ENCODE assay signal across 1 cellular context in genomic region chr6:167113047-167113446, GRCh38.
TF ChIP-seq lines count a peak whose summit lies in the region.

No MANE protein-coding gene starts in this region.

TF ChIP-seq in GM12878, 131 proteins besides CTCF, POLR2A, EP300 and RAD21 (continued from another document and continues in another):
- no peak for TF ChIP-seq ZNF687 (IDR thresholded peaks at IDR 0.05)
- no peak for TF ChIP-seq LARP7 (IDR thresholded peaks at IDR 0.05)
- no peak for TF ChIP-seq MLLT1 (IDR thresholded peaks at IDR 0.05)
- no peak; the same call in 1 of the 2 replicates for TF ChIP-seq TARDBP (IDR thresholded peaks at IDR 0.05; ENCODE audit: borderline replicate concordance)
- 0 out of 2 replicates have a peak, but pooled peaks have one; percentile 61 for TF ChIP-seq TCF3 (IDR thresholded peaks at IDR 0.05; ENCODE audit: borderline replicate concordance, insufficient read depth, low read depth, low read length)
- no peak for TF ChIP-seq ELK1 (IDR thresholded peaks at IDR 0.05; ENCODE audit: low read depth, low read length)
- peak in 1 of 2 experiments; percentile 68; a peak in 2 of 4 replicates for TF ChIP-seq ETV6 (conservative IDR thresholded peaks at IDR 0.05 in 1 of 2, IDR thresholded peaks at IDR 0.05 in 1 of 2; ENCODE audit: borderline replicate concordance in 1 of 2, low read depth in 1 of 2)
- TF ChIP-seq SUZ12 (IDR thresholded peaks at IDR 0.05; ENCODE audit: unreplicated experiment) = no peak
- TF ChIP-seq BCLAF1 (IDR thresholded peaks at IDR 0.05) = no peak
- TF ChIP-seq CREM (IDR thresholded peaks at IDR 0.05; ENCODE audit: low read depth) = peak; percentile 79
- 0 out of 2 replicates have a peak, but pooled peaks have one; percentile 32 for TF ChIP-seq BMI1 (IDR thresholded peaks at IDR 0.05; ENCODE audit: borderline replicate concordance)
- peak; percentile 86 for TF ChIP-seq BCL11A (IDR thresholded peaks at IDR 0.05; ENCODE audit: low read depth, low read length)
- no peak for TF ChIP-seq ZNF592 (IDR thresholded peaks at IDR 0.05)
- TF ChIP-seq CBX5 (IDR thresholded peaks at IDR 0.05; ENCODE audit: low read depth) = no peak
- TF ChIP-seq FOXK2 (IDR thresholded peaks at IDR 0.05) = no peak
- TF ChIP-seq ATF7 (IDR thresholded peaks at IDR 0.05; ENCODE audit: low read depth) = peak; percentile 67
- no peak for TF ChIP-seq SMARCA5 (IDR thresholded peaks at IDR 0.05)
- no peak for TF ChIP-seq NRF1 (conservative IDR thresholded peaks at IDR 0.05; ENCODE audit: low read depth, low read length)
- TF ChIP-seq PML (IDR thresholded peaks at IDR 0.05; ENCODE audit: low read length) = no peak
- TF ChIP-seq MEF2B (IDR thresholded peaks at IDR 0.05; ENCODE audit: partially characterized antibody, poor library complexity, severe bottlenecking) = peak; percentile 100
- TF ChIP-seq CBX3 (IDR thresholded peaks at IDR 0.05; ENCODE audit: borderline replicate concordance, low read depth) = no peak
- no peak for TF ChIP-seq CEBPZ (IDR thresholded peaks at IDR 0.05; ENCODE audit: low read depth, low read length)
- TF ChIP-seq ATF2 (IDR thresholded peaks at IDR 0.05; ENCODE audit: low read length) = peak; percentile 79
- peak; percentile 83 to 90 for TF ChIP-seq BHLHE40 (IDR thresholded peaks at IDR 0.05; ENCODE audit: borderline replicate concordance in 1 of 2, low read depth in 2 of 2, low read length in 1 of 2)
- TF ChIP-seq EZH2 (IDR thresholded peaks at IDR 0.05; ENCODE audit: borderline replicate concordance, control insufficient read depth, low read depth, low read length) = no peak
- peak; percentile 97 for TF ChIP-seq SPI1 (IDR thresholded peaks at IDR 0.05; ENCODE audit: borderline replicate concordance, insufficient read depth, low read depth, low read length)
- TF ChIP-seq POU2F2 (IDR thresholded peaks at IDR 0.05; ENCODE audit: borderline replicate concordance, low read depth, low read length) = 0 out of 3 replicates have a peak, but pooled peaks have one; percentile 30
- peak; percentile 74; the same call in 1 of the 2 replicates for TF ChIP-seq ZBED1 (IDR thresholded peaks at IDR 0.05; ENCODE audit: borderline replicate concordance)
- no peak for TF ChIP-seq CHD1 (IDR thresholded peaks at IDR 0.05; ENCODE audit: low read depth, low read length)
- TF ChIP-seq MAX (IDR thresholded peaks at IDR 0.05; ENCODE audit: low read depth, low read length) = no peak
- TF ChIP-seq NR2C2 (IDR thresholded peaks at IDR 0.05; ENCODE audit: borderline replicate concordance, control insufficient read depth, insufficient read length, low read depth) = no peak
- peak; percentile 82; the same call in 1 of the 2 replicates for TF ChIP-seq PAX5 (IDR thresholded peaks at IDR 0.05; ENCODE audit: borderline replicate concordance, low read depth, low read length)
- TF ChIP-seq GATAD2B (conservative IDR thresholded peaks at IDR 0.05; ENCODE audit: low read depth) = peak; percentile 63; the same call in 1 of the 2 replicates
- no peak for TF ChIP-seq RCOR1 (conservative IDR thresholded peaks at IDR 0.05; ENCODE audit: low read depth, low read length)
- peak; percentile 88 for TF ChIP-seq NFIC (IDR thresholded peaks at IDR 0.05; ENCODE audit: low read depth, low read length)
- TF ChIP-seq RELA (IDR thresholded peaks at IDR 0.05; ENCODE audit: borderline replicate concordance, partially characterized antibody) = peak; percentile 59
- no peak for TF ChIP-seq ZNF217 (IDR thresholded peaks at IDR 0.05)
- no peak for TF ChIP-seq HSF1 (IDR thresholded peaks at IDR 0.05; ENCODE audit: low read depth, low read length)
- no peak for TF ChIP-seq POLR2AphosphoS5 (IDR thresholded peaks at IDR 0.05; ENCODE audit: low read length)
- no peak for TF ChIP-seq MYB (IDR thresholded peaks at IDR 0.05; ENCODE audit: borderline replicate concordance, low read depth, low read length)
